1 cellular context compared by ENCODE assay signal in the genomic region with DNA sequence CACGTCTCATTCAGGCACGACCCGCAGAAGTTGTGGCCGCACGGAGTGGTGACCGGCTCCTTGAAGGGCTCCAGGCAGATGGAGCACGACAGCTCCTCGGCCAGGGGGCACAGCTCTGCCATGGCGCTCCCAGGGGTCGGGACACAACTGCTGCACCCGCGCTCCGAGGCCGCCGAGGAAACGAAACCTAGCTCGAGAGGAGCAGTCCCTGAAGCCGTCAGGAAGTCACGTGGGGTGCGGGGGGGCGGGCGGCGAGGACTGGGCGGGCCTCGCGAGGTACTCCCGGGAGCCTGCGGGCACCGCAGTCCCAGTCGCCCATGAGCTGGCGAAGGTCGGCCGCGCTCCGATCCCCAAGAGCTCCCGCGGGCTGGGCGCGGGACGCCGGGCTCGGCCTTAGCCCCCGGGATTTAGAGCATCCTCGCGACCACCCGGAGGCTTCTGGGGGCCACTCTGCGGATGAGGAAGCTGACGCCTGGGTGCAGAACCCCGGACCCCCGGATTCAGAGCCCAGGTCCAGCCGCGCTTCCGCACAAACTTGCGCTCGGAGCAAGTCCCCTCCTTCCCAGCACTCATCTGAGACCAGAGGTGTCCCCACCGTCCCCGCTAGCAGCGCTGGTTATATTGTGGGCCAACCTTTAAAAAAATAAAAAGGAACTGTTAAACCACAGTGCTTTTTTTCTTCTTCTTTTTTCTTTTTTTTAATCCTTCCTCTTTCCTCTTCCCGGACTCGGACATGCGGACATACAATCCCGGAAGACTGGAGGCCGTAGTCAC.
TF ChIP-seq lines count a peak whose summit lies in the region.

A gene with protein sequence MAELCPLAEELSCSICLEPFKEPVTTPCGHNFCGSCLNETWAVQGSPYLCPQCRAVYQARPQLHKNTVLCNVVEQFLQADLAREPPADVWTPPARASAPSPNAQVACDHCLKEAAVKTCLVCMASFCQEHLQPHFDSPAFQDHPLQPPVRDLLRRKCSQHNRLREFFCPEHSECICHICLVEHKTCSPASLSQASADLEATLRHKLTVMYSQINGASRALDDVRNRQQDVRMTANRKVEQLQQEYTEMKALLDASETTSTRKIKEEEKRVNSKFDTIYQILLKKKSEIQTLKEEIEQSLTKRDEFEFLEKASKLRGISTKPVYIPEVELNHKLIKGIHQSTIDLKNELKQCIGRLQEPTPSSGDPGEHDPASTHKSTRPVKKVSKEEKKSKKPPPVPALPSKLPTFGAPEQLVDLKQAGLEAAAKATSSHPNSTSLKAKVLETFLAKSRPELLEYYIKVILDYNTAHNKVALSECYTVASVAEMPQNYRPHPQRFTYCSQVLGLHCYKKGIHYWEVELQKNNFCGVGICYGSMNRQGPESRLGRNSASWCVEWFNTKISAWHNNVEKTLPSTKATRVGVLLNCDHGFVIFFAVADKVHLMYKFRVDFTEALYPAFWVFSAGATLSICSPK (minus strand): TSS at position 183 of the 774 bp plus-strand sequence. CDS start 61 bp downstream, at position 122.

TF ChIP-seq in HepG2, 621 proteins besides CTCF, POLR2A, EP300 and RAD21 (continued from another document and continues in another):
- TF ChIP-seq, protein P1, sequence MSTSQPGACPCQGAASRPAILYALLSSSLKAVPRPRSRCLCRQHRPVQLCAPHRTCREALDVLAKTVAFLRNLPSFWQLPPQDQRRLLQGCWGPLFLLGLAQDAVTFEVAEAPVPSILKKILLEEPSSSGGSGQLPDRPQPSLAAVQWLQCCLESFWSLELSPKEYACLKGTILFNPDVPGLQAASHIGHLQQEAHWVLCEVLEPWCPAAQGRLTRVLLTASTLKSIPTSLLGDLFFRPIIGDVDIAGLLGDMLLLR (CRISPR knock-in tag; IDR thresholded peaks at IDR 0.05): peak; percentile 56
- TF ChIP-seq ZNF557 (CRISPR knock-in tag; IDR thresholded peaks at IDR 0.05) (peak; percentile 75), NFRKB (IDR thresholded peaks at IDR 0.05) (no peak), HNF4G (IDR thresholded peaks at IDR 0.05; ENCODE audit: borderline replicate concordance, low read depth, low read length) (no peak), HNF4G (CRISPR knock-in tag; IDR thresholded peaks at IDR 0.05; ENCODE audit: borderline replicate concordance, low read depth) (peak; percentile 93), ERF (CRISPR knock-in tag; IDR thresholded peaks at IDR 0.05) (peak; percentile 80), ZC3H4 (CRISPR knock-in tag; IDR thresholded peaks at IDR 0.05; ENCODE audit: borderline replicate concordance) (no peak), ZNF777 (CRISPR knock-in tag; IDR thresholded peaks at IDR 0.05) (peak; percentile 52), ZNF549 (CRISPR knock-in tag; IDR thresholded peaks at IDR 0.05) (no peak), ZFP36 (IDR thresholded peaks at IDR 0.05; ENCODE audit: borderline replicate concordance, low read depth, low read length, partially characterized antibody) (no peak), XRCC5 (optimal IDR thresholded peaks at IDR 0.05; ENCODE audit: low read length) (no peak), ZNF230 (CRISPR knock-in tag; IDR thresholded peaks at IDR 0.05) (peak; percentile 92; the same call in 1 of the 2 replicates), ATAD3A (CRISPR knock-in tag; IDR thresholded peaks at IDR 0.05) (no peak), ZNF354B (CRISPR knock-in tag; IDR thresholded peaks at IDR 0.05) (peak; percentile 94), EED (CRISPR knock-in tag; IDR thresholded peaks at IDR 0.05) (no peak; the same call in 1 of the 2 replicates), RXRA (CRISPR knock-in tag; IDR thresholded peaks at IDR 0.05) (peak; percentile 72), LCORL (IDR thresholded peaks at IDR 0.05) (no peak), LCORL (CRISPR knock-in tag; IDR thresholded peaks at IDR 0.05) (peak; percentile 90), SKI (IDR thresholded peaks at IDR 0.05; ENCODE audit: partially characterized antibody) (peak; percentile 35), ATM (IDR thresholded peaks at IDR 0.05; ENCODE audit: borderline replicate concordance) (no peak), ZFP82 (CRISPR knock-in tag; IDR thresholded peaks at IDR 0.05; ENCODE audit: borderline replicate concordance) (peak; percentile 63; the same call in 1 of the 2 replicates), SOX6 (IDR thresholded peaks at IDR 0.05) (no peak), SOX6 (CRISPR knock-in tag; IDR thresholded peaks at IDR 0.05) (peak; percentile 60), TOPORS (CRISPR knock-in tag; IDR thresholded peaks at IDR 0.05) (peak; percentile 98), ZNF496 (CRISPR knock-in tag; IDR thresholded peaks at IDR 0.05; ENCODE audit: insufficient replicate concordance) (no peak), JDP2 (CRISPR knock-in tag; IDR thresholded peaks at IDR 0.05; ENCODE audit: borderline replicate concordance) (no peak)
- TF ChIP-seq, protein P2, sequence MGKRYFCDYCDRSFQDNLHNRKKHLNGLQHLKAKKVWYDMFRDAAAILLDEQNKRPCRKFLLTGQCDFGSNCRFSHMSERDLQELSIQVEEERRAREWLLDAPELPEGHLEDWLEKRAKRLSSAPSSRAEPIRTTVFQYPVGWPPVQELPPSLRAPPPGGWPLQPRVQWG (CRISPR knock-in tag; IDR thresholded peaks at IDR 0.05; ENCODE audit: borderline replicate concordance, low read depth): no peak
- TF ChIP-seq, protein P3, sequence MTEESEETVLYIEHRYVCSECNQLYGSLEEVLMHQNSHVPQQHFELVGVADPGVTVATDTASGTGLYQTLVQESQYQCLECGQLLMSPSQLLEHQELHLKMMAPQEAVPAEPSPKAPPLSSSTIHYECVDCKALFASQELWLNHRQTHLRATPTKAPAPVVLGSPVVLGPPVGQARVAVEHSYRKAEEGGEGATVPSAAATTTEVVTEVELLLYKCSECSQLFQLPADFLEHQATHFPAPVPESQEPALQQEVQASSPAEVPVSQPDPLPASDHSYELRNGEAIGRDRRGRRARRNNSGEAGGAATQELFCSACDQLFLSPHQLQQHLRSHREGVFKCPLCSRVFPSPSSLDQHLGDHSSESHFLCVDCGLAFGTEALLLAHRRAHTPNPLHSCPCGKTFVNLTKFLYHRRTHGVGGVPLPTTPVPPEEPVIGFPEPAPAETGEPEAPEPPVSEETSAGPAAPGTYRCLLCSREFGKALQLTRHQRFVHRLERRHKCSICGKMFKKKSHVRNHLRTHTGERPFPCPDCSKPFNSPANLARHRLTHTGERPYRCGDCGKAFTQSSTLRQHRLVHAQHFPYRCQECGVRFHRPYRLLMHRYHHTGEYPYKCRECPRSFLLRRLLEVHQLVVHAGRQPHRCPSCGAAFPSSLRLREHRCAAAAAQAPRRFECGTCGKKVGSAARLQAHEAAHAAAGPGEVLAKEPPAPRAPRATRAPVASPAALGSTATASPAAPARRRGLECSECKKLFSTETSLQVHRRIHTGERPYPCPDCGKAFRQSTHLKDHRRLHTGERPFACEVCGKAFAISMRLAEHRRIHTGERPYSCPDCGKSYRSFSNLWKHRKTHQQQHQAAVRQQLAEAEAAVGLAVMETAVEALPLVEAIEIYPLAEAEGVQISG (CRISPR knock-in tag; IDR thresholded peaks at IDR 0.05): peak; percentile 84
- TF ChIP-seq, protein P4, sequence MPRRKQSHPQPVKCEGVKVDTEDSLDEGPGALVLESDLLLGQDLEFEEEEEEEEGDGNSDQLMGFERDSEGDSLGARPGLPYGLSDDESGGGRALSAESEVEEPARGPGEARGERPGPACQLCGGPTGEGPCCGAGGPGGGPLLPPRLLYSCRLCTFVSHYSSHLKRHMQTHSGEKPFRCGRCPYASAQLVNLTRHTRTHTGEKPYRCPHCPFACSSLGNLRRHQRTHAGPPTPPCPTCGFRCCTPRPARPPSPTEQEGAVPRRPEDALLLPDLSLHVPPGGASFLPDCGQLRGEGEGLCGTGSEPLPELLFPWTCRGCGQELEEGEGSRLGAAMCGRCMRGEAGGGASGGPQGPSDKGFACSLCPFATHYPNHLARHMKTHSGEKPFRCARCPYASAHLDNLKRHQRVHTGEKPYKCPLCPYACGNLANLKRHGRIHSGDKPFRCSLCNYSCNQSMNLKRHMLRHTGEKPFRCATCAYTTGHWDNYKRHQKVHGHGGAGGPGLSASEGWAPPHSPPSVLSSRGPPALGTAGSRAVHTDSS (CRISPR knock-in tag; conservative IDR thresholded peaks at IDR 0.05): no peak
- TF ChIP-seq, protein P5, sequence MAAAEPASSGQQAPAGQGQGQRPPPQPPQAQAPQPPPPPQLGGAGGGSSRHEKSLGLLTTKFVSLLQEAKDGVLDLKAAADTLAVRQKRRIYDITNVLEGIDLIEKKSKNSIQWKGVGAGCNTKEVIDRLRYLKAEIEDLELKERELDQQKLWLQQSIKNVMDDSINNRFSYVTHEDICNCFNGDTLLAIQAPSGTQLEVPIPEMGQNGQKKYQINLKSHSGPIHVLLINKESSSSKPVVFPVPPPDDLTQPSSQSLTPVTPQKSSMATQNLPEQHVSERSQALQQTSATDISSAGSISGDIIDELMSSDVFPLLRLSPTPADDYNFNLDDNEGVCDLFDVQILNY (CRISPR knock-in tag; conservative IDR thresholded peaks at IDR 0.05): peak; percentile 71
- TF ChIP-seq, protein P6, sequence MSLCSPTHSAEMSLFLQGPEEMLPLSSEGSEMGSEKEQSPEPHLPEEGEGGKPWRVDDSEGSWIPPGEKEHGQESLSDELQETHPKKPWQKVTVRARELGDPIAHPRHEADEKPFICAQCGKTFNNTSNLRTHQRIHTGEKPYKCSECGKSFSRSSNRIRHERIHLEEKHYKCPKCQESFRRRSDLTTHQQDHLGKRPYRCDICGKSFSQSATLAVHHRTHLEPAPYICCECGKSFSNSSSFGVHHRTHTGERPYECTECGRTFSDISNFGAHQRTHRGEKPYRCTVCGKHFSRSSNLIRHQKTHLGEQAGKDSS (CRISPR knock-in tag; IDR thresholded peaks at IDR 0.05; ENCODE audit: borderline replicate concordance, low read depth): peak; percentile 93
- TF ChIP-seq, protein P7, sequence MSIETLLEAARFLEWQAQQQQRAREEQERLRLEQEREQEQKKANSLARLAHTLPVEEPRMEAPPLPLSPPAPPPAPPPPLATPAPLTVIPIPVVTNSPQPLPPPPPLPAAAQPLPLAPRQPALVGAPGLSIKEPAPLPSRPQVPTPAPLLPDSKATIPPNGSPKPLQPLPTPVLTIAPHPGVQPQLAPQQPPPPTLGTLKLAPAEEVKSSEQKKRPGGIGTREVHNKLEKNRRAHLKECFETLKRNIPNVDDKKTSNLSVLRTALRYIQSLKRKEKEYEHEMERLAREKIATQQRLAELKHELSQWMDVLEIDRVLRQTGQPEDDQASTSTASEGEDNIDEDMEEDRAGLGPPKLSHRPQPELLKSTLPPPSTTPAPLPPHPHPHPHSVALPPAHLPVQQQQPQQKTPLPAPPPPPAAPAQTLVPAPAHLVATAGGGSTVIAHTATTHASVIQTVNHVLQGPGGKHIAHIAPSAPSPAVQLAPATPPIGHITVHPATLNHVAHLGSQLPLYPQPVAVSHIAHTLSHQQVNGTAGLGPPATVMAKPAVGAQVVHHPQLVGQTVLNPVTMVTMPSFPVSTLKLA (IDR thresholded peaks at IDR 0.05): no peak
- TF ChIP-seq, protein P8, sequence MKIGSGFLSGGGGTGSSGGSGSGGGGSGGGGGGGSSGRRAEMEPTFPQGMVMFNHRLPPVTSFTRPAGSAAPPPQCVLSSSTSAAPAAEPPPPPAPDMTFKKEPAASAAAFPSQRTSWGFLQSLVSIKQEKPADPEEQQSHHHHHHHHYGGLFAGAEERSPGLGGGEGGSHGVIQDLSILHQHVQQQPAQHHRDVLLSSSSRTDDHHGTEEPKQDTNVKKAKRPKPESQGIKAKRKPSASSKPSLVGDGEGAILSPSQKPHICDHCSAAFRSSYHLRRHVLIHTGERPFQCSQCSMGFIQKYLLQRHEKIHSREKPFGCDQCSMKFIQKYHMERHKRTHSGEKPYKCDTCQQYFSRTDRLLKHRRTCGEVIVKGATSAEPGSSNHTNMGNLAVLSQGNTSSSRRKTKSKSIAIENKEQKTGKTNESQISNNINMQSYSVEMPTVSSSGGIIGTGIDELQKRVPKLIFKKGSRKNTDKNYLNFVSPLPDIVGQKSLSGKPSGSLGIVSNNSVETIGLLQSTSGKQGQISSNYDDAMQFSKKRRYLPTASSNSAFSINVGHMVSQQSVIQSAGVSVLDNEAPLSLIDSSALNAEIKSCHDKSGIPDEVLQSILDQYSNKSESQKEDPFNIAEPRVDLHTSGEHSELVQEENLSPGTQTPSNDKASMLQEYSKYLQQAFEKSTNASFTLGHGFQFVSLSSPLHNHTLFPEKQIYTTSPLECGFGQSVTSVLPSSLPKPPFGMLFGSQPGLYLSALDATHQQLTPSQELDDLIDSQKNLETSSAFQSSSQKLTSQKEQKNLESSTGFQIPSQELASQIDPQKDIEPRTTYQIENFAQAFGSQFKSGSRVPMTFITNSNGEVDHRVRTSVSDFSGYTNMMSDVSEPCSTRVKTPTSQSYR (CRISPR knock-in tag; IDR thresholded peaks at IDR 0.05; ENCODE audit: borderline replicate concordance): peak; percentile 14; the same call in 1 of the 2 replicates
- TF ChIP-seq, protein P9, sequence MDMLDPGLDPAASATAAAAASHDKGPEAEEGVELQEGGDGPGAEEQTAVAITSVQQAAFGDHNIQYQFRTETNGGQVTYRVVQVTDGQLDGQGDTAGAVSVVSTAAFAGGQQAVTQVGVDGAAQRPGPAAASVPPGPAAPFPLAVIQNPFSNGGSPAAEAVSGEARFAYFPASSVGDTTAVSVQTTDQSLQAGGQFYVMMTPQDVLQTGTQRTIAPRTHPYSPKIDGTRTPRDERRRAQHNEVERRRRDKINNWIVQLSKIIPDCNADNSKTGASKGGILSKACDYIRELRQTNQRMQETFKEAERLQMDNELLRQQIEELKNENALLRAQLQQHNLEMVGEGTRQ (IDR thresholded peaks at IDR 0.05; ENCODE audit: low read depth, low read length): peak; percentile 83
- TF ChIP-seq, protein P9 (CRISPR knock-in tag; IDR thresholded peaks at IDR 0.05; ENCODE audit: borderline replicate concordance): peak; percentile 97; the same call in 1 of the 2 replicates
- TF ChIP-seq, protein P10, sequence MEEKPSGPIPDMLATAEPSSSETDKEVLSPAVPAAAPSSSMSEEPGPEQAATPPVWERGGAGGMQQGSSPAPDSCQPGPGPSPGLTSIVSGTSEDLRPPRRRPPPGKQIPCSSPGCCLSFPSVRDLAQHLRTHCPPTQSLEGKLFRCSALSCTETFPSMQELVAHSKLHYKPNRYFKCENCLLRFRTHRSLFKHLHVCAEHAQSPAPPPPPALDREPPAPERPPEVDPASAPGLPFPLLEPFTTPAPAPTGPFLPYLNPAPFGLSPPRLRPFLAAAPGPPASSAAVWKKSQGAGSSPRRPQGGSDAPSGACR (CRISPR knock-in tag; IDR thresholded peaks at IDR 0.05): peak; percentile 94; the same call in 1 of the 2 replicates
